1 cellular context compared by ENCODE assay signal in the genomic region with DNA sequence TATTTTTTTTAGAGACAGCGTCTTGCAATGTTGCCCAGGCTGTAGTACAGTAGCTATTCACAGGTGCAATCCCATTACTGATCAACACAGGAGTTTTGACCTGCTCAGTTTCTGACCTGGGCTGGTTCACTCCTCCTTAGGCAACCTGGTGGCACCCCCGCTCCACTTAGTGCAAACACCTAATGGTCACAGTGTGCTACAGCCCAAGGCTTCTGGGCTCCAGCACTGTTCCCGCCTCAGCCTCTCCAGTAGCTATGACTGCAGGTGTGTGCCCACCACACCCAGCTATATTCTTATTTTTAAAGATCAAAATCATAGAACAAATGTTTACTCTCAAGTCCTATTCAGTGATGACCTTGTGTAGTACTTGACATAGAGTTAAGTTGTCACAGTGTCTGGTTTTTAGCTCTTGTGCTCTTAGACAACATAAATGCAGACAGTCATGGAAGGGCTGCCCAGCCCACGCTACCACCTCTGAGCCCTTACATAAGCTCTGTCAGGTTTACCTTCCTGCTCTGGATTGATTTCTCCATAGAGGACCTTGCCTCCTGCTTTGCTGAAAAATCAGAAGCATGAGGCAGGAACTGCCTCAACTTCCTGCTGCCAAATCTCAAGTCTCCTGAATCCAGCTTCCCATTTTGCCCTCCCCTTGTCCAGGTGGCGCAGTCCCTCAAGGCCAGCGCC.
TF ChIP-seq lines count a peak whose summit lies in the region.

No MANE protein-coding gene starts in this region.

TF ChIP-seq in HepG2, 621 proteins besides CTCF, POLR2A, EP300 and RAD21:
- TF ChIP-seq, protein P1, sequence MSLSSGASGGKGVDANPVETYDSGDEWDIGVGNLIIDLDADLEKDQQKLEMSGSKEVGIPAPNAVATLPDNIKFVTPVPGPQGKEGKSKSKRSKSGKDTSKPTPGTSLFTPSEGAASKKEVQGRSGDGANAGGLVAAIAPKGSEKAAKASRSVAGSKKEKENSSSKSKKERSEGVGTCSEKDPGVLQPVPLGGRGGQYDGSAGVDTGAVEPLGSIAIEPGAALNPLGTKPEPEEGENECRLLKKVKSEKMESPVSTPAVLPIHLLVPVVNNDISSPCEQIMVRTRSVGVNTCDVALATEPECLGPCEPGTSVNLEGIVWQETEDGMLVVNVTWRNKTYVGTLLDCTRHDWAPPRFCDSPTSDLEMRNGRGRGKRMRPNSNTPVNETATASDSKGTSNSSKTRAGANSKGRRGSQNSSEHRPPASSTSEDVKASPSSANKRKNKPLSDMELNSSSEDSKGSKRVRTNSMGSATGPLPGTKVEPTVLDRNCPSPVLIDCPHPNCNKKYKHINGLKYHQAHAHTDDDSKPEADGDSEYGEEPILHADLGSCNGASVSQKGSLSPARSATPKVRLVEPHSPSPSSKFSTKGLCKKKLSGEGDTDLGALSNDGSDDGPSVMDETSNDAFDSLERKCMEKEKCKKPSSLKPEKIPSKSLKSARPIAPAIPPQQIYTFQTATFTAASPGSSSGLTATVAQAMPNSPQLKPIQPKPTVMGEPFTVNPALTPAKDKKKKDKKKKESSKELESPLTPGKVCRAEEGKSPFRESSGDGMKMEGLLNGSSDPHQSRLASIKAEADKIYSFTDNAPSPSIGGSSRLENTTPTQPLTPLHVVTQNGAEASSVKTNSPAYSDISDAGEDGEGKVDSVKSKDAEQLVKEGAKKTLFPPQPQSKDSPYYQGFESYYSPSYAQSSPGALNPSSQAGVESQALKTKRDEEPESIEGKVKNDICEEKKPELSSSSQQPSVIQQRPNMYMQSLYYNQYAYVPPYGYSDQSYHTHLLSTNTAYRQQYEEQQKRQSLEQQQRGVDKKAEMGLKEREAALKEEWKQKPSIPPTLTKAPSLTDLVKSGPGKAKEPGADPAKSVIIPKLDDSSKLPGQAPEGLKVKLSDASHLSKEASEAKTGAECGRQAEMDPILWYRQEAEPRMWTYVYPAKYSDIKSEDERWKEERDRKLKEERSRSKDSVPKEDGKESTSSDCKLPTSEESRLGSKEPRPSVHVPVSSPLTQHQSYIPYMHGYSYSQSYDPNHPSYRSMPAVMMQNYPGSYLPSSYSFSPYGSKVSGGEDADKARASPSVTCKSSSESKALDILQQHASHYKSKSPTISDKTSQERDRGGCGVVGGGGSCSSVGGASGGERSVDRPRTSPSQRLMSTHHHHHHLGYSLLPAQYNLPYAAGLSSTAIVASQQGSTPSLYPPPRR (CRISPR knock-in tag; IDR thresholded peaks at IDR 0.05; ENCODE audit: borderline replicate concordance): 0 out of 2 replicates have a peak, but pooled peaks have one; percentile 27
- TF ChIP-seq RFX1 (IDR thresholded peaks at IDR 0.05) (no peak), LCORL (IDR thresholded peaks at IDR 0.05) (no peak), LCORL (CRISPR knock-in tag; IDR thresholded peaks at IDR 0.05) (0 out of 2 replicates have a peak, but pooled peaks have one; percentile 49), ETV5 (CRISPR knock-in tag; IDR thresholded peaks at IDR 0.05; ENCODE audit: borderline replicate concordance) (peak; percentile 52; the same call in 1 of the 2 replicates), HNRNPLL (IDR thresholded peaks at IDR 0.05; ENCODE audit: low read depth, low read length, poor library complexity, severe bottlenecking) (no peak), BCL6 (CRISPR knock-in tag; IDR thresholded peaks at IDR 0.05) (0 out of 2 replicates have a peak, but pooled peaks have one; percentile 18), SP5 (CRISPR knock-in tag; IDR thresholded peaks at IDR 0.05; ENCODE audit: borderline replicate concordance, low read depth) (no peak), ZNF878 (CRISPR knock-in tag; IDR thresholded peaks at IDR 0.05) (no peak), SALL1 (CRISPR knock-in tag; IDR thresholded peaks at IDR 0.05) (peak; percentile 57; the same call in 1 of the 2 replicates), ELF4 (CRISPR knock-in tag; IDR thresholded peaks at IDR 0.05; ENCODE audit: borderline replicate concordance) (peak; percentile 31; the same call in 1 of the 2 replicates), ZNF766 (CRISPR knock-in tag; IDR thresholded peaks at IDR 0.05; ENCODE audit: borderline replicate concordance) (no peak), ZNF788 (CRISPR knock-in tag; IDR thresholded peaks at IDR 0.05; ENCODE audit: borderline replicate concordance) (no peak), ARNTL (CRISPR knock-in tag; IDR thresholded peaks at IDR 0.05) (peak; percentile 64; the same call in 1 of the 2 replicates), ZNF501 (CRISPR knock-in tag; IDR thresholded peaks at IDR 0.05) (0 out of 2 replicates have a peak, but pooled peaks have one; percentile 31), RARA (CRISPR knock-in tag; IDR thresholded peaks at IDR 0.05) (peak; percentile 57; the same call in 1 of the 2 replicates), SALL2 (CRISPR knock-in tag; IDR thresholded peaks at IDR 0.05) (no peak), SAP130 (CRISPR knock-in tag; IDR thresholded peaks at IDR 0.05; ENCODE audit: low read depth) (peak; percentile 34; the same call in 1 of the 2 replicates), HDAC1 (CRISPR knock-in tag; IDR thresholded peaks at IDR 0.05) (peak; percentile 47), TBX2 (CRISPR knock-in tag; IDR thresholded peaks at IDR 0.05; ENCODE audit: borderline replicate concordance) (0 out of 2 replicates have a peak, but pooled peaks have one; percentile 21), ZNF639 (CRISPR knock-in tag; conservative IDR thresholded peaks at IDR 0.05) (no peak), ZNF7 (CRISPR knock-in tag; IDR thresholded peaks at IDR 0.05) (peak; percentile 70; the same call in 1 of the 2 replicates), MNT (IDR thresholded peaks at IDR 0.05) (no peak), TFDP1 (CRISPR knock-in tag; IDR thresholded peaks at IDR 0.05; ENCODE audit: borderline replicate concordance) (no peak), MXD4 (CRISPR knock-in tag; IDR thresholded peaks at IDR 0.05) (peak; percentile 32; the same call in 1 of the 2 replicates), ELF3 (CRISPR knock-in tag; IDR thresholded peaks at IDR 0.05) (0 out of 2 replicates have a peak, but pooled peaks have one; percentile 40)
- TF ChIP-seq, protein P2, sequence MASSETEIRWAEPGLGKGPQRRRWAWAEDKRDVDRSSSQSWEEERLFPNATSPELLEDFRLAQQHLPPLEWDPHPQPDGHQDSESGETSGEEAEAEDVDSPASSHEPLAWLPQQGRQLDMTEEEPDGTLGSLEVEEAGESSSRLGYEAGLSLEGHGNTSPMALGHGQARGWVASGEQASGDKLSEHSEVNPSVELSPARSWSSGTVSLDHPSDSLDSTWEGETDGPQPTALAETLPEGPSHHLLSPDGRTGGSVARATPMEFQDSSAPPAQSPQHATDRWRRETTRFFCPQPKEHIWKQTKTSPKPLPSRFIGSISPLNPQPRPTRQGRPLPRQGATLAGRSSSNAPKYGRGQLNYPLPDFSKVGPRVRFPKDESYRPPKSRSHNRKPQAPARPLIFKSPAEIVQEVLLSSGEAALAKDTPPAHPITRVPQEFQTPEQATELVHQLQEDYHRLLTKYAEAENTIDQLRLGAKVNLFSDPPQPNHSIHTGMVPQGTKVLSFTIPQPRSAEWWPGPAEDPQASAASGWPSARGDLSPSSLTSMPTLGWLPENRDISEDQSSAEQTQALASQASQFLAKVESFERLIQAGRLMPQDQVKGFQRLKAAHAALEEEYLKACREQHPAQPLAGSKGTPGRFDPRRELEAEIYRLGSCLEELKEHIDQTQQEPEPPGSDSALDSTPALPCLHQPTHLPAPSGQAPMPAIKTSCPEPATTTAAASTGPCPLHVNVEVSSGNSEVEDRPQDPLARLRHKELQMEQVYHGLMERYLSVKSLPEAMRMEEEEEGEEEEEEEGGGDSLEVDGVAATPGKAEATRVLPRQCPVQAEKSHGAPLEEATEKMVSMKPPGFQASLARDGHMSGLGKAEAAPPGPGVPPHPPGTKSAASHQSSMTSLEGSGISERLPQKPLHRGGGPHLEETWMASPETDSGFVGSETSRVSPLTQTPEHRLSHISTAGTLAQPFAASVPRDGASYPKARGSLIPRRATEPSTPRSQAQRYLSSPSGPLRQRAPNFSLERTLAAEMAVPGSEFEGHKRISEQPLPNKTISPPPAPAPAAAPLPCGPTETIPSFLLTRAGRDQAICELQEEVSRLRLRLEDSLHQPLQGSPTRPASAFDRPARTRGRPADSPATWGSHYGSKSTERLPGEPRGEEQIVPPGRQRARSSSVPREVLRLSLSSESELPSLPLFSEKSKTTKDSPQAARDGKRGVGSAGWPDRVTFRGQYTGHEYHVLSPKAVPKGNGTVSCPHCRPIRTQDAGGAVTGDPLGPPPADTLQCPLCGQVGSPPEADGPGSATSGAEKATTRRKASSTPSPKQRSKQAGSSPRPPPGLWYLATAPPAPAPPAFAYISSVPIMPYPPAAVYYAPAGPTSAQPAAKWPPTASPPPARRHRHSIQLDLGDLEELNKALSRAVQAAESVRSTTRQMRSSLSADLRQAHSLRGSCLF (CRISPR knock-in tag; IDR thresholded peaks at IDR 0.05; ENCODE audit: borderline replicate concordance): no peak
- TF ChIP-seq, protein P3, sequence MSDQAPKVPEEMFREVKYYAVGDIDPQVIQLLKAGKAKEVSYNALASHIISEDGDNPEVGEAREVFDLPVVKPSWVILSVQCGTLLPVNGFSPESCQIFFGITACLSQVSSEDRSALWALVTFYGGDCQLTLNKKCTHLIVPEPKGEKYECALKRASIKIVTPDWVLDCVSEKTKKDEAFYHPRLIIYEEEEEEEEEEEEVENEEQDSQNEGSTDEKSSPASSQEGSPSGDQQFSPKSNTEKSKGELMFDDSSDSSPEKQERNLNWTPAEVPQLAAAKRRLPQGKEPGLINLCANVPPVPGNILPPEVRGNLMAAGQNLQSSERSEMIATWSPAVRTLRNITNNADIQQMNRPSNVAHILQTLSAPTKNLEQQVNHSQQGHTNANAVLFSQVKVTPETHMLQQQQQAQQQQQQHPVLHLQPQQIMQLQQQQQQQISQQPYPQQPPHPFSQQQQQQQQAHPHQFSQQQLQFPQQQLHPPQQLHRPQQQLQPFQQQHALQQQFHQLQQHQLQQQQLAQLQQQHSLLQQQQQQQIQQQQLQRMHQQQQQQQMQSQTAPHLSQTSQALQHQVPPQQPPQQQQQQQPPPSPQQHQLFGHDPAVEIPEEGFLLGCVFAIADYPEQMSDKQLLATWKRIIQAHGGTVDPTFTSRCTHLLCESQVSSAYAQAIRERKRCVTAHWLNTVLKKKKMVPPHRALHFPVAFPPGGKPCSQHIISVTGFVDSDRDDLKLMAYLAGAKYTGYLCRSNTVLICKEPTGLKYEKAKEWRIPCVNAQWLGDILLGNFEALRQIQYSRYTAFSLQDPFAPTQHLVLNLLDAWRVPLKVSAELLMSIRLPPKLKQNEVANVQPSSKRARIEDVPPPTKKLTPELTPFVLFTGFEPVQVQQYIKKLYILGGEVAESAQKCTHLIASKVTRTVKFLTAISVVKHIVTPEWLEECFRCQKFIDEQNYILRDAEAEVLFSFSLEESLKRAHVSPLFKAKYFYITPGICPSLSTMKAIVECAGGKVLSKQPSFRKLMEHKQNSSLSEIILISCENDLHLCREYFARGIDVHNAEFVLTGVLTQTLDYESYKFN (CRISPR knock-in tag; conservative IDR thresholded peaks at IDR 0.05): peak; percentile 51; the same call in 1 of the 2 replicates
- TF ChIP-seq, protein P4, sequence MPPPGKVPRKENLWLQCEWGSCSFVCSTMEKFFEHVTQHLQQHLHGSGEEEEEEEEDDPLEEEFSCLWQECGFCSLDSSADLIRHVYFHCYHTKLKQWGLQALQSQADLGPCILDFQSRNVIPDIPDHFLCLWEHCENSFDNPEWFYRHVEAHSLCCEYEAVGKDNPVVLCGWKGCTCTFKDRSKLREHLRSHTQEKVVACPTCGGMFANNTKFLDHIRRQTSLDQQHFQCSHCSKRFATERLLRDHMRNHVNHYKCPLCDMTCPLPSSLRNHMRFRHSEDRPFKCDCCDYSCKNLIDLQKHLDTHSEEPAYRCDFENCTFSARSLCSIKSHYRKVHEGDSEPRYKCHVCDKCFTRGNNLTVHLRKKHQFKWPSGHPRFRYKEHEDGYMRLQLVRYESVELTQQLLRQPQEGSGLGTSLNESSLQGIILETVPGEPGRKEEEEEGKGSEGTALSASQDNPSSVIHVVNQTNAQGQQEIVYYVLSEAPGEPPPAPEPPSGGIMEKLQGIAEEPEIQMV (CRISPR knock-in tag; IDR thresholded peaks at IDR 0.05; ENCODE audit: low read depth): no peak
